ENCODE assay signal across 1 cellular context in the genomic region with DNA sequence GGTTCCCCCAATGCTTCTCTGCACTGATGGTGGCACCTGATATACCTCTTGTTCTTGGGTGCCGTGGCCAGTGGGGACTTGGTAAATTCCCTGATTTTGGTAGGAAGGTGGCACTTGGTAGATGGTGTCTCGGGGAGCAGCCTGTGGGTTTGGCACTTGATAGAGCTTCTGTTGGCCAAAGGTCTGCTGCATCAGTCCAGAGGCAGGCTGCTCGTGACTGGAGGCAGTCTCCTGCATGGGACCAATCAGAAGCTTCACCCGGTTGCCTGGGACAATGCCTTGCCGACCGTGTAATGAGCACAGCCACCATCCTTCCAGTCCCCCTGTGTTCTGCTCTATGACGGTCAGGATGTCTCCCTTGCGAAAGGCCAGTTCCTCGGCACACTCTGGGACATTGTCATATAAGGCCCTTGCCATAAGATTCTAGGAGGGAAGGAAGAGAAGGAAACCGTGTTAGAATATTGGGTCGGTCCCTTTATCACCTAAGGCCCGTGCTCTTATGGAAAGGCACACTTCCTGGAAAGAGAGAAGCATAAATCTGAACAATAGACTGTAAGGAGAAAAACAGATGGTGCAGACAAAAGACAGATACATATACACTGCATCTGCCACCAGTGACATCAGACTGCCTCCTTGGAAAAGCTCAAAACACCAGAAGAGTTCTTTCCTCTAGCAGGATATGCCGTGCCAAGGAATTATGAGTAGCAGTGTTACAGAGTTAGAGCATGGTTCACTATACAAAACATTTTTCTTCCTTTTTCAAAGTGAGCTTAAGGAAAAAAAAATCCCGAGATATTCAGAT.
A peak's percentile ranks its signal among the peaks of the same experiment; 100 is the strongest.
TF ChIP-seq lines count a peak whose summit lies in the region.

No MANE protein-coding gene starts in this region.

TF ChIP-seq in HepG2, 621 proteins besides CTCF, POLR2A, EP300 and RAD21 (continued from another document):
- TF ChIP-seq, protein P1, sequence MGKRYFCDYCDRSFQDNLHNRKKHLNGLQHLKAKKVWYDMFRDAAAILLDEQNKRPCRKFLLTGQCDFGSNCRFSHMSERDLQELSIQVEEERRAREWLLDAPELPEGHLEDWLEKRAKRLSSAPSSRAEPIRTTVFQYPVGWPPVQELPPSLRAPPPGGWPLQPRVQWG (CRISPR knock-in tag; IDR thresholded peaks at IDR 0.05; ENCODE audit: borderline replicate concordance, low read depth): no peak
- TF ChIP-seq AHR (CRISPR knock-in tag; IDR thresholded peaks at IDR 0.05) (no peak), BORCS8-MEF2B (CRISPR knock-in tag; IDR thresholded peaks at IDR 0.05) (no peak), TCF7L2 (IDR thresholded peaks at IDR 0.05; ENCODE audit: low read depth, low read length) (no peak), ZNF772 (CRISPR knock-in tag; IDR thresholded peaks at IDR 0.05) (no peak), ZNF792 (CRISPR knock-in tag; IDR thresholded peaks at IDR 0.05) (no peak), HNRNPLL (IDR thresholded peaks at IDR 0.05; ENCODE audit: low read depth, low read length, poor library complexity, severe bottlenecking) (no peak), ZSCAN22 (CRISPR knock-in tag; IDR thresholded peaks at IDR 0.05) (no peak), NBN (conservative IDR thresholded peaks at IDR 0.05) (no peak), HNRNPH1 (optimal IDR thresholded peaks at IDR 0.05; ENCODE audit: low read depth, low read length) (no peak), ZNF891 (CRISPR knock-in tag; IDR thresholded peaks at IDR 0.05) (no peak), ZNF678 (CRISPR knock-in tag; IDR thresholded peaks at IDR 0.05) (no peak), HCFC1 (IDR thresholded peaks at IDR 0.05; ENCODE audit: low read depth, low read length) (no peak), ZNF619 (CRISPR knock-in tag; IDR thresholded peaks at IDR 0.05) (no peak), POLR2AphosphoS2 (IDR thresholded peaks at IDR 0.05; ENCODE audit: low read depth, low read length) (0 out of 2 replicates have a peak, but pooled peaks have one; percentile 61), DNMT1 (CRISPR knock-in tag; IDR thresholded peaks at IDR 0.05) (no peak), MED1 (CRISPR knock-in tag; IDR thresholded peaks at IDR 0.05) (no peak), AGO1 (IDR thresholded peaks at IDR 0.05; ENCODE audit: low read depth, low read length, poor library complexity, severe bottlenecking) (no peak), ZNF549 (CRISPR knock-in tag; IDR thresholded peaks at IDR 0.05) (no peak), RBFOX2 (IDR thresholded peaks at IDR 0.05; ENCODE audit: low read depth, low read length) (no peak), PRMT3 (CRISPR knock-in tag; IDR thresholded peaks at IDR 0.05; ENCODE audit: borderline replicate concordance, low read depth) (no peak), CEBPB (IDR thresholded peaks at IDR 0.05; ENCODE audit: borderline replicate concordance, low read depth, low read length) (no peak), GATA4 (IDR thresholded peaks at IDR 0.05; ENCODE audit: borderline replicate concordance, low read depth) (no peak), ZFP41 (CRISPR knock-in tag; IDR thresholded peaks at IDR 0.05; ENCODE audit: borderline replicate concordance) (0 out of 2 replicates have a peak, but pooled peaks have one; percentile 14), GFI1 (CRISPR knock-in tag; IDR thresholded peaks at IDR 0.05; ENCODE audit: borderline replicate concordance) (0 out of 2 replicates have a peak, but pooled peaks have one; percentile 19), SPEN (CRISPR knock-in tag; IDR thresholded peaks at IDR 0.05; ENCODE audit: low read depth) (0 out of 2 replicates have a peak, but pooled peaks have one; percentile 34), MBD4 (IDR thresholded peaks at IDR 0.05; ENCODE audit: borderline replicate concordance, low read length) (0 out of 2 replicates have a peak, but pooled peaks have one; percentile 6), CHCHD3 (CRISPR knock-in tag; IDR thresholded peaks at IDR 0.05) (no peak), RBM22 (optimal IDR thresholded peaks at IDR 0.05; ENCODE audit: low read length) (peak; percentile 97), MEIS2 (CRISPR knock-in tag; IDR thresholded peaks at IDR 0.05) (no peak), FIP1L1 (IDR thresholded peaks at IDR 0.05; ENCODE audit: borderline replicate concordance, insufficient read depth, low read depth, low read length) (no peak), YY1 (IDR thresholded peaks at IDR 0.05; ENCODE audit: insufficient read depth, insufficient replicate concordance, low read depth, low read length) (no peak), YEATS2 (CRISPR knock-in tag; IDR thresholded peaks at IDR 0.05; ENCODE audit: borderline replicate concordance) (no peak), HDAC2 (CRISPR knock-in tag; IDR thresholded peaks at IDR 0.05) (no peak), ZNF564 (CRISPR knock-in tag; IDR thresholded peaks at IDR 0.05) (no peak)
- TF ChIP-seq, protein P2, sequence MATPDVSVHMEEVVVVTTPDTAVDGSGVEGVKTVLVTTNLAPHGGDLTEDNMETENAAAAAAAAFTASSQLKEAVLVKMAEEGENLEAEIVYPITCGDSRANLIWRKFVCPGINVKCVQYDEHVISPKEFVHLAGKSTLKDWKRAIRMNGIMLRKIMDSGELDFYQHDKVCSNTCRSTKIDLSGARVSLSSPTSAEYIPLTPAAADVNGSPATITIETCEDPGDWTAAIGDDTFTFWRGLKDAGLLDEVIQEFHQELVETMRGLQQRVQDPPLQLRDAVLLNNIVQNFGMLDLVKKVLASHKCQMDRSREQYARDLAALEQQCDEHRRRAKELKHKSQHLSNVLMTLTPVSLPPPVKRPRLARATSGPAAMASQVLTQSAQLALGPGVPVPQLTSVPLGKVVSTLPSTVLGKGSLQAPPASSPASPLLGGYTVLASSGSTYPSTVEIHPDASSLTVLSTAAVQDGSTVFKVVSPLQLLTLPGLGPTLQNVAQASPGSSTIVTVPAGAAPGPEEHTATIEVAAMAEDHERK (CRISPR knock-in tag; IDR thresholded peaks at IDR 0.05; ENCODE audit: low read depth): no peak
- TF ChIP-seq, protein P3, sequence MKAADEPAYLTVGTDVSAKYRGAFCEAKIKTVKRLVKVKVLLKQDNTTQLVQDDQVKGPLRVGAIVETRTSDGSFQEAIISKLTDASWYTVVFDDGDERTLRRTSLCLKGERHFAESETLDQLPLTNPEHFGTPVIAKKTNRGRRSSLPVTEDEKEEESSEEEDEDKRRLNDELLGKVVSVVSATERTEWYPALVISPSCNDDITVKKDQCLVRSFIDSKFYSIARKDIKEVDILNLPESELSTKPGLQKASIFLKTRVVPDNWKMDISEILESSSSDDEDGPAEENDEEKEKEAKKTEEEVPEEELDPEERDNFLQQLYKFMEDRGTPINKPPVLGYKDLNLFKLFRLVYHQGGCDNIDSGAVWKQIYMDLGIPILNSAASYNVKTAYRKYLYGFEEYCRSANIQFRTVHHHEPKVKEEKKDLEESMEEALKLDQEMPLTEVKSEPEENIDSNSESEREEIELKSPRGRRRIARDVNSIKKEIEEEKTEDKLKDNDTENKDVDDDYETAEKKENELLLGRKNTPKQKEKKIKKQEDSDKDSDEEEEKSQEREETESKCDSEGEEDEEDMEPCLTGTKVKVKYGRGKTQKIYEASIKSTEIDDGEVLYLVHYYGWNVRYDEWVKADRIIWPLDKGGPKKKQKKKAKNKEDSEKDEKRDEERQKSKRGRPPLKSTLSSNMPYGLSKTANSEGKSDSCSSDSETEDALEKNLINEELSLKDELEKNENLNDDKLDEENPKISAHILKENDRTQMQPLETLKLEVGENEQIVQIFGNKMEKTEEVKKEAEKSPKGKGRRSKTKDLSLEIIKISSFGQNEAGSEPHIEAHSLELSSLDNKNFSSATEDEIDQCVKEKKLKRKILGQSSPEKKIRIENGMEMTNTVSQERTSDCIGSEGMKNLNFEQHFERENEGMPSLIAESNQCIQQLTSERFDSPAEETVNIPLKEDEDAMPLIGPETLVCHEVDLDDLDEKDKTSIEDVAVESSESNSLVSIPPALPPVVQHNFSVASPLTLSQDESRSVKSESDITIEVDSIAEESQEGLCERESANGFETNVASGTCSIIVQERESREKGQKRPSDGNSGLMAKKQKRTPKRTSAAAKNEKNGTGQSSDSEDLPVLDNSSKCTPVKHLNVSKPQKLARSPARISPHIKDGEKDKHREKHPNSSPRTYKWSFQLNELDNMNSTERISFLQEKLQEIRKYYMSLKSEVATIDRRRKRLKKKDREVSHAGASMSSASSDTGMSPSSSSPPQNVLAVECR (CRISPR knock-in tag; IDR thresholded peaks at IDR 0.05; ENCODE audit: borderline replicate concordance): no peak
- TF ChIP-seq, protein P4, sequence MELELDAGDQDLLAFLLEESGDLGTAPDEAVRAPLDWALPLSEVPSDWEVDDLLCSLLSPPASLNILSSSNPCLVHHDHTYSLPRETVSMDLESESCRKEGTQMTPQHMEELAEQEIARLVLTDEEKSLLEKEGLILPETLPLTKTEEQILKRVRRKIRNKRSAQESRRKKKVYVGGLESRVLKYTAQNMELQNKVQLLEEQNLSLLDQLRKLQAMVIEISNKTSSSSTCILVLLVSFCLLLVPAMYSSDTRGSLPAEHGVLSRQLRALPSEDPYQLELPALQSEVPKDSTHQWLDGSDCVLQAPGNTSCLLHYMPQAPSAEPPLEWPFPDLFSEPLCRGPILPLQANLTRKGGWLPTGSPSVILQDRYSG (CRISPR knock-in tag; IDR thresholded peaks at IDR 0.05): no peak
- TF ChIP-seq, protein P5, sequence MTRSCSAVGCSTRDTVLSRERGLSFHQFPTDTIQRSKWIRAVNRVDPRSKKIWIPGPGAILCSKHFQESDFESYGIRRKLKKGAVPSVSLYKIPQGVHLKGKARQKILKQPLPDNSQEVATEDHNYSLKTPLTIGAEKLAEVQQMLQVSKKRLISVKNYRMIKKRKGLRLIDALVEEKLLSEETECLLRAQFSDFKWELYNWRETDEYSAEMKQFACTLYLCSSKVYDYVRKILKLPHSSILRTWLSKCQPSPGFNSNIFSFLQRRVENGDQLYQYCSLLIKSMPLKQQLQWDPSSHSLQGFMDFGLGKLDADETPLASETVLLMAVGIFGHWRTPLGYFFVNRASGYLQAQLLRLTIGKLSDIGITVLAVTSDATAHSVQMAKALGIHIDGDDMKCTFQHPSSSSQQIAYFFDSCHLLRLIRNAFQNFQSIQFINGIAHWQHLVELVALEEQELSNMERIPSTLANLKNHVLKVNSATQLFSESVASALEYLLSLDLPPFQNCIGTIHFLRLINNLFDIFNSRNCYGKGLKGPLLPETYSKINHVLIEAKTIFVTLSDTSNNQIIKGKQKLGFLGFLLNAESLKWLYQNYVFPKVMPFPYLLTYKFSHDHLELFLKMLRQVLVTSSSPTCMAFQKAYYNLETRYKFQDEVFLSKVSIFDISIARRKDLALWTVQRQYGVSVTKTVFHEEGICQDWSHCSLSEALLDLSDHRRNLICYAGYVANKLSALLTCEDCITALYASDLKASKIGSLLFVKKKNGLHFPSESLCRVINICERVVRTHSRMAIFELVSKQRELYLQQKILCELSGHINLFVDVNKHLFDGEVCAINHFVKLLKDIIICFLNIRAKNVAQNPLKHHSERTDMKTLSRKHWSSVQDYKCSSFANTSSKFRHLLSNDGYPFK (CRISPR knock-in tag; IDR thresholded peaks at IDR 0.05; ENCODE audit: borderline replicate concordance): no peak
- TF ChIP-seq, protein P6, sequence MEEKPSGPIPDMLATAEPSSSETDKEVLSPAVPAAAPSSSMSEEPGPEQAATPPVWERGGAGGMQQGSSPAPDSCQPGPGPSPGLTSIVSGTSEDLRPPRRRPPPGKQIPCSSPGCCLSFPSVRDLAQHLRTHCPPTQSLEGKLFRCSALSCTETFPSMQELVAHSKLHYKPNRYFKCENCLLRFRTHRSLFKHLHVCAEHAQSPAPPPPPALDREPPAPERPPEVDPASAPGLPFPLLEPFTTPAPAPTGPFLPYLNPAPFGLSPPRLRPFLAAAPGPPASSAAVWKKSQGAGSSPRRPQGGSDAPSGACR (CRISPR knock-in tag; IDR thresholded peaks at IDR 0.05): no peak
- TF ChIP-seq, protein P7, sequence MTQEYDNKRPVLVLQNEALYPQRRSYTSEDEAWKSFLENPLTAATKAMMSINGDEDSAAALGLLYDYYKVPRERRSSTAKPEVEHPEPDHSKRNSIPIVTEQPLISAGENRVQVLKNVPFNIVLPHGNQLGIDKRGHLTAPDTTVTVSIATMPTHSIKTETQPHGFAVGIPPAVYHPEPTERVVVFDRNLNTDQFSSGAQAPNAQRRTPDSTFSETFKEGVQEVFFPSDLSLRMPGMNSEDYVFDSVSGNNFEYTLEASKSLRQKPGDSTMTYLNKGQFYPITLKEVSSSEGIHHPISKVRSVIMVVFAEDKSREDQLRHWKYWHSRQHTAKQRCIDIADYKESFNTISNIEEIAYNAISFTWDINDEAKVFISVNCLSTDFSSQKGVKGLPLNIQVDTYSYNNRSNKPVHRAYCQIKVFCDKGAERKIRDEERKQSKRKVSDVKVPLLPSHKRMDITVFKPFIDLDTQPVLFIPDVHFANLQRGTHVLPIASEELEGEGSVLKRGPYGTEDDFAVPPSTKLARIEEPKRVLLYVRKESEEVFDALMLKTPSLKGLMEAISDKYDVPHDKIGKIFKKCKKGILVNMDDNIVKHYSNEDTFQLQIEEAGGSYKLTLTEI (CRISPR knock-in tag; conservative IDR thresholded peaks at IDR 0.05): no peak
- TF ChIP-seq, protein P8, sequence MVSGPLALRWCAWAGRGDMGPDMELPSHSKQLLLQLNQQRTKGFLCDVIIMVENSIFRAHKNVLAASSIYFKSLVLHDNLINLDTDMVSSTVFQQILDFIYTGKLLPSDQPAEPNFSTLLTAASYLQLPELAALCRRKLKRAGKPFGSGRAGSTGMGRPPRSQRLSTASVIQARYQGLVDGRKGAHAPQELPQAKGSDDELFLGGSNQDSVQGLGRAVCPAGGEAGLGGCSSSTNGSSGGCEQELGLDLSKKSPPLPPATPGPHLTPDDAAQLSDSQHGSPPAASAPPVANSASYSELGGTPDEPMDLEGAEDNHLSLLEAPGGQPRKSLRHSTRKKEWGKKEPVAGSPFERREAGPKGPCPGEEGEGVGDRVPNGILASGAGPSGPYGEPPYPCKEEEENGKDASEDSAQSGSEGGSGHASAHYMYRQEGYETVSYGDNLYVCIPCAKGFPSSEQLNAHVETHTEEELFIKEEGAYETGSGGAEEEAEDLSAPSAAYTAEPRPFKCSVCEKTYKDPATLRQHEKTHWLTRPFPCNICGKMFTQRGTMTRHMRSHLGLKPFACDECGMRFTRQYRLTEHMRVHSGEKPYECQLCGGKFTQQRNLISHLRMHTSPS (CRISPR knock-in tag; IDR thresholded peaks at IDR 0.05; ENCODE audit: low read depth): no peak
